Comparison of ENCODE assay signal across 27 cellular contexts in the genomic region with DNA sequence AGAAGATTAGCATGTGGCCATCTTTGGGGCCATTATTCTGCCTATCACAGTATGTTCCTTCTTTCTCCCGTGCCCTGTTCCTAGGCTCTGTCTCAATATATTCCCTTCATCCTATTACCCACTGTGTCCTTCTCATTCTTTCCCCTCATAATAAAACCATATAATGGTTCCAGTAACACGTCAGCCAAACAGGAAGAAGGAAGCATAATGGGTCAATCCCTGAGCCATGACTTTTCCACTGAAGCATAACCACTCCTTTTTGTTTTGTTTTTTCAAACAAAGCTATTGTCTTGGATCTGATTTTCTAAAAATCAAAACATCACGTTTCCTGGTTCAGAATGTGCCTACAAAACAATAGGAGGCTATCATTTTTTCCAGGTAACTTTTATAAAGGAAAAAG. TPM values are rescaled to one million over a fixed set of nuclear protein-coding genes. Genes with fewer than 3 reads are reported as not detected.
"Had no signal": no experiment of that assay in that cellular context is flagged by ENCODE, and none has a peak within 500 bp of the region (broad histone marks: within the 10 kb centered on the region; RNA-seq: fewer than 3 reads in every experiment).

No MANE protein-coding gene starts in this region.

- H3K4me2 ChIP-seq: hepatocyte had no signal

- H3K36me3 ChIP-seq: esophagus muscularis mucosa, right lobe of liver, transverse colon had no signal

- H2AFZ ChIP-seq: hepatocyte had no signal

- ATAC-seq: activated naive CD4-positive, alpha-beta T cell treated with anti-CD3 and anti-CD28 coated beads, Interleukin-2, amount 50 U/mL, for 72 hours; activated T-cell treated with anti-CD3 and anti-CD28 coated beads, Interleukin-2, amount 50 U/mL, for 72 hours; effector memory CD8-positive, alpha-beta T cell; foreskin keratinocyte; mucosa of descending colon; natural killer cell treated with Interleukin-12 subunit alpha and Interleukin-12 subunit beta and Interleukin-15 and Interleukin-18, amount 100 ng/mL, for 72 hours; stimulated activated naive CD8-positive, alpha-beta T cell treated with anti-CD3 and anti-CD28 coated beads, Interleukin-15, Interleukin-2, amounts not matched to agents 100 U/mL and 50 U/mL, for 24 hours had no signal

- DNase-seq: activated CD4-positive, alpha-beta T cell treated with anti-CD3 and anti-CD28 coated beads for 4 hours; activated CD4-positive, alpha-beta T cell treated with anti-CD3 and anti-CD28 coated beads, Interleukin-2, amount 50 U/mL, for 4 hours; activated naive CD4-positive, alpha-beta T cell; activated T-cell treated with anti-CD3 and anti-CD28 coated beads for 4 hours; activated T-cell treated with anti-CD3 and anti-CD28 coated beads, Interleukin-2, amount 50 U/mL, for 72 hours; effector memory CD8-positive, alpha-beta T cell; foreskin keratinocyte; mucosa of descending colon; right lobe of liver; stimulated activated CD4-positive, alpha-beta T cell treated with anti-CD3 and anti-CD28 coated beads, Interleukin-12 subunit alpha, Interleukin-12 subunit beta, amount 100 ng/mL, for 4 hours; stimulated activated CD4-positive, alpha-beta T cell treated with anti-CD3 and anti-CD28 coated beads, Interleukin-4, amount 100 ng/mL, for 1 hour; stimulated activated naive CD8-positive, alpha-beta T cell treated with anti-CD3 and anti-CD28 coated beads, Interleukin-15, Interleukin-2, amounts not matched to agents 100 U/mL and 50 U/mL, for 24 hours; T-helper 9 cell; testis; transverse colon had no signal

- H3K27me3 ChIP-seq: esophagus muscularis mucosa, foreskin keratinocyte, hepatocyte, right lobe of liver, testis, transverse colon had no signal

- H3K9me3 ChIP-seq: esophagus muscularis mucosa, mucosa of descending colon, right lobe of liver, testis, transverse colon had no signal

- H3K4me3 ChIP-seq: esophagus muscularis mucosa, hepatocyte, lung, mucosa of descending colon, right lobe of liver, skin epidermis, testis, transverse colon had no signal

- FAIRE-seq: bronchial epithelial cell, colon, keratinocyte, TTC549 had no signal

- H3K79me2 ChIP-seq: hepatocyte had no signal

- H3K4me1 ChIP-seq: right lobe of liver, transverse colon had no signal

- H3K27ac ChIP-seq: foreskin keratinocyte, hepatocyte, right lobe of liver, skin epidermis, testis, transverse colon, VCaP had no signal

RNA-seq across cellular contexts. Expression of a gene that starts 21.3 kb away (rescaled TPM):
- total RNA-seq: activated naive CD4-positive, alpha-beta T cell treated with anti-CD3 and anti-CD28 coated beads, Interleukin-2, amount 50 U/mL, for 72 hours; activated T-cell treated with anti-CD3 and anti-CD28 coated beads, Interleukin-2, amount 50 U/mL, for 72 hours; bronchial epithelial cell; myocyte; natural killer cell treated with Interleukin-12 subunit alpha and Interleukin-12 subunit beta and Interleukin-15 and Interleukin-18, amount 100 ng/mL, for 72 hours had no signal
